ENCODE assay signal across 9 cellular contexts in the genomic region with DNA sequence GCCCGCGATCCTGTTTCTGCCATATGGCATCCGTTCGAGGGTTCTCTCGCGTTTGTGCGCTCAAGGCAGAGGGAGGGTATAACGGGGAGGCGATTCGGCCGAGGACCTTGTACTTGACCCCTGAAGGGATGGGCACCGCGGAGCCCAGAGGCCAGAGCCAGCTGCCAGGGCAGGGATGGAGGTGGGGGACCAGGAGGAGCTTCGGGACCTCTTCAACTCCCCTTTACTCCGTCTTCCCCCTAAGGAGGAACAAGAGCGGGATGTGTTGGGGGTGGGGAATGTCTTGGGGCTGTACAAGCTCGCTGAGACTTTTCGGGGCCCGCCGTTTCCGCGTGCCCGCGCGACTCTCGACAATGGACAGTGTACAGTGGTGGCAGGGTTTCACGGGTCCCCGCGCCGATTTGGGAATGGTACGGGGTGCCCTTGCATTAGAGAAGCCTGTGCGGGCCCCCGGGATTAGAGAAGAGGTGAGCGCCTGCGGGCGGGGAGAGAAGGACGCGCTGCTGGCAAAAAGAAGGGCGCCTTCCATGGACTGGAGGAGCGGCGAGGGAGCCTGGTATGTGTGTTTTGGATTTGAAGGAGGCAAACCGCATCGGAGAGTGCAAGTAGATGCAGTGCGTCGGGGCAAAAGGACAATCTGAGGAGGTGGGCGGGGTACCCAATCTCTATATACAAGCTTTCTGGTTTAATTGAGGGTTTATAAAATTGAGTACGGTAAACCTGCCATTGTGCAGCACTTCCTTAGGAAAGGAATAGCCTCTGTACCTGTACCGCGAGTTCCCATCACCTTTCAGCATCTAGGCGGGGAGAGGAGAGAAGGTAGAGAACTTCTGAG. TPM values are rescaled to one million over a fixed set of nuclear protein-coding genes. Genes with fewer than 3 reads are reported as not detected.
DNase-seq lines count a peak whose midpoint lies in the region; ATAC-seq, FAIRE-seq and TF ChIP-seq lines count a peak whose summit lies in the region.
"Had no signal": no experiment of that assay in that cellular context is flagged by ENCODE, and none has a peak within 500 bp of the region (broad histone marks: within the 10 kb centered on the region; RNA-seq: fewer than 3 reads in every experiment).

No MANE protein-coding gene starts in this region.

- H3K4me1 ChIP-seq in colonic mucosa (no peaks in the 10 kb centered on the region), mucosa of stomach (ENCODE audit: control insufficient read depth, insufficient read depth, low read length) (peaks cover 14% of the 10 kb centered on the region), aorta (ENCODE audit: control insufficient read depth in 1 of 2, insufficient read depth in 2 of 2, low read length in 2 of 2) (no peaks in the 10 kb centered on the region)

- FAIRE-seq in D721Med (lab: Jason Lieb, UNC) = no peak

- intact Hi-C loops in colonic mucosa (cut with DNase I) (no loop called here), aorta (cut with DNase I) (no loop called here)

- H3K36me3 ChIP-seq in colonic mucosa = no peaks in the 10 kb centered on the region
- H3K36me3 ChIP-seq in mucosa of stomach (ENCODE audit: control insufficient read depth, insufficient read depth, low read length) = no peaks in the 10 kb centered on the region
- H3K36me3 ChIP-seq in aorta (ENCODE audit: control insufficient read depth in 1 of 2, insufficient read depth in 2 of 2, low read length in 1 of 2) = no peaks in the 10 kb centered on the region

- H3K9ac ChIP-seq in colonic mucosa (ENCODE audit: low read depth in 2 of 2, low read length in 2 of 2) (peak overlapping the region; percentile 66 to 90), mucosa of stomach (ENCODE audit: low read length) (peak overlapping the region; percentile 89)

- H3K9me3 ChIP-seq in colonic mucosa (no peaks in the 10 kb centered on the region), mucosa of stomach (ENCODE audit: control insufficient read depth, low read length) (no peaks in the 10 kb centered on the region), aorta (ENCODE audit: control insufficient read depth, low read length) (no peaks in the 10 kb centered on the region)

- H3K4me3 ChIP-seq in colonic mucosa = peak overlapping the region; percentile 56
- peak overlapping the region; percentile 75 for H3K4me3 ChIP-seq in mucosa of stomach (ENCODE audit: low read length)
- H3K4me3 ChIP-seq in aorta (ENCODE audit: low read length in 2 of 2) = peak overlapping the region; percentile 37 to 43

- ATAC-seq in aorta (ENCODE audit: low FRiP score) (peak; percentile 49), HG03280 (IDR thresholded peaks at IDR 0.05; ENCODE audit: unreplicated experiment) (no peak)

- 1 to 2% methylated on average over 50 of the region's 50 CpGs for WGBS in aorta, 2 donors

- peak overlapping the region; percentile 90 for H3K27ac ChIP-seq in colonic mucosa
- no peak overlapping the region for H3K27ac ChIP-seq in aorta (ENCODE audit: low read depth in 1 of 2, low read length in 2 of 2)

- peak; percentile 3 for DNase-seq in DMS153 (lab: John Stamatoyannopoulos, UW)
- DNase-seq in DMS153 treated with DMSO at 0.1 percent for 48 hours (lab: John Stamatoyannopoulos, UW; ENCODE audit: unreplicated experiment) = no peak
- DNase-seq in NCI-H2227 (lab: John Stamatoyannopoulos, UW; ENCODE audit: unreplicated experiment) = peak; percentile 39
- peak; percentile 68 for DNase-seq in colonic mucosa
- DNase-seq in aorta = peak in 1 of 2 donors; percentile 76
- no peak for DNase-seq in D721Med (ENCODE audit: insufficient read length, low spot score)

- H3K27me3 ChIP-seq in colonic mucosa = no peaks in the 10 kb centered on the region
- H3K27me3 ChIP-seq in mucosa of stomach (ENCODE audit: control insufficient read depth, insufficient read depth, low read length) = peaks cover 3% of the 10 kb centered on the region
- H3K27me3 ChIP-seq in aorta (ENCODE audit: control insufficient read depth in 1 of 2, insufficient read depth in 2 of 2, low read length in 1 of 2) = no peaks in the 10 kb centered on the region

- TF ChIP-seq CTCF in colonic mucosa (IDR thresholded peaks at IDR 0.05) (no peak), D721Med (IDR thresholded peaks at IDR 0.05; ENCODE audit: insufficient read depth, missing control alignments) (no peak)

RNA-seq across cellular contexts. Expression of a gene that starts 0.8 kb away (rescaled TPM):
- total RNA-seq in colonic mucosa = 10 to 100 TPM; 42.8 to 54.0 TPM
- 1 to 10 TPM in 1 of 2 donors, under 1 TPM in 1; 0.78 to 1.1 TPM for total RNA-seq in aorta
- polyA plus RNA-seq in aorta = under 1 TPM in 1 of 2 donors, not detected in 1; 0.88 TPM
- polyA plus RNA-seq: AG04450 had no signal

Comparison
In these comparisons a context has a peak if more than half of its experiments do, and no peak if none do; other contexts are left out.
1. DNase-seq: peak in DMS153 (single experiment), NCI-H2227 (single experiment) and colonic mucosa (single experiment); none in DMS153 treated with DMSO at 0.1 percent for 48 hours (single experiment) and D721Med (single experiment).
2. RNA of a gene that starts 0.8 kb away (total RNA-seq): 42.8 to 54.0 TPM in colonic mucosa; 0.78 to 1.1 TPM in aorta; every median in the first group is over 10 times any median in the second.
3. Peak in every context shown above with its lines, with median percentiles within 50 percentile points of each other: H3K4me3 ChIP-seq.